23 cellular contexts compared by ENCODE assay signal in the genomic region with DNA sequence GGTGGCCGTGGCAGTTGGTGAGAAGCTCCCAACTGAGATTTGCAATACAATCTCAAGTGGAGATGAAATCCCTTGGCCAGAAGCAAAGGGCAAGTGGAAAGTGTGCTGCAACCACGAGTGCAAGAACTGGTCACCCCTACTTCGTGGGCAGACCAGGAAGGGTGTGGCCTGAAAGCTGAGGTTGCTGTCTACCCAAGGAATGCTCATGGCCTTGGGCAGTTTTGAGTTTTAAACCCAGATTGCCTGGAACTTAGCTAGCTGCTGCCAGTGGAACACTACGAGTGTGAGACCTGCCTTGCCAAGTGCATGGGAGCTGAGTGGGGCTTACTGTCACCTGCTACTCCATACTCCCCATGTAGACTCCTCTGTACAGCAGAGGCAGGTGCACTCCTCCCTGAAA.
DNase-seq lines count a peak whose midpoint lies in the region; ATAC-seq, FAIRE-seq and TF ChIP-seq lines count a peak whose summit lies in the region.
"Had no signal": no experiment of that assay in that cellular context is flagged by ENCODE, and none has a peak within 500 bp of the region (broad histone marks: within the 10 kb centered on the region; RNA-seq: fewer than 3 reads in every experiment).

No MANE protein-coding gene starts in this region.

- no peaks in the 10 kb centered on the region for H3K9me3 ChIP-seq in K562 (replicated peaks; ENCODE audit: control insufficient read depth, insufficient read depth, low read depth, low read length)

- TF ChIP-seq POLR2A in K562 (conservative IDR thresholded peaks at IDR 0.05), result no peak

- H3K4me1 Mint-ChIP-seq in HFFc6 (ENCODE audit: low read depth), result no peaks in the 10 kb centered on the region
- H3K4me1 Mint-ChIP-seq: CD4-positive, CD25-positive, alpha-beta regulatory T cell had no signal

- POLR2A ChIA-PET in K562 (lab: Yijun Ruan, JAX), result no interaction called here

- H3K9me1 ChIP-seq in K562 (ENCODE audit: control insufficient read depth, insufficient read depth, low read length), result no peaks in the 10 kb centered on the region

- intact Hi-C loops in K562 (cut with micrococcal nuclease), result no loop called here

- in situ Hi-C loops in K562 (cut with MboI), result no loop called here

- TF ChIP-seq CTCF in K562 (IDR thresholded peaks at IDR 0.05 in 2 of 3, conservative IDR thresholded peaks at IDR 0.05 in 1 of 3; ENCODE audit: insufficient read depth in 2 of 3, low read depth in 1 of 3, low read length in 3 of 3) (no peak), HFFc6 (IDR thresholded peaks at IDR 0.05) (no peak)

- peaks cover 6% of the 10 kb centered on the region for H3K36me3 Mint-ChIP-seq in HFFc6 (ENCODE audit: low read depth)
- H3K36me3 Mint-ChIP-seq: CD4-positive, CD25-positive, alpha-beta regulatory T cell had no signal

- WGBS in K562 (ENCODE audit: insufficient coverage, low coverage, missing lambda C conversion rate), result 2% methylated on average over 4 of the region's 4 CpGs

- no peak overlapping the region for H3K4me3 ChIP-seq in K562
- H3K4me3 ChIP-seq: BLaER1 had no signal

- H3K27me3 ChIP-seq in K562 (ENCODE audit: control insufficient read depth in 2 of 2, insufficient read depth in 2 of 2, low read length in 2 of 2), result no peaks in the 10 kb centered on the region
- H3K27me3 ChIP-seq: BLaER1 had no signal

- no peaks in the 10 kb centered on the region for H3K27me3 Mint-ChIP-seq in HFFc6 (ENCODE audit: insufficient read depth)
- H3K27me3 Mint-ChIP-seq: CD4-positive, CD25-positive, alpha-beta regulatory T cell had no signal

- CTCF ChIA-PET in K562 (lab: Yijun Ruan, JAX; ENCODE audit: low intra/inter-chr PET ratio), result no interaction called here

- no peaks in the 10 kb centered on the region for H3K36me3 ChIP-seq in K562 (ENCODE audit: control insufficient read depth, insufficient read depth, low read length)
- H3K36me3 ChIP-seq: BLaER1 had no signal

- no peak for ATAC-seq in K562

- H3K4me3 Mint-ChIP-seq in HFFc6, result no peak overlapping the region

- no peak for FAIRE-seq in K562 (lab: Jason Lieb, UNC)
- FAIRE-seq: A204.1 had no signal

- no peak overlapping the region for H3K27ac Mint-ChIP-seq in HFFc6
- H3K27ac Mint-ChIP-seq: CD4-positive, CD25-positive, alpha-beta regulatory T cell had no signal

- no peak overlapping the region for H3K27ac ChIP-seq in K562 (ENCODE audit: extremely low read depth, low read depth, low read length)
- H3K27ac ChIP-seq: BLaER1, KMS-11 had no signal

- TF ChIP-seq RAD21 in K562 (CRISPR knock-in tag; conservative IDR thresholded peaks at IDR 0.05 in 1 of 2, IDR thresholded peaks at IDR 0.05 in 1 of 2), result no peak

- no peaks in the 10 kb centered on the region for H3K4me1 ChIP-seq in K562 (replicated peaks in 1 of 2; ENCODE audit: control insufficient read depth in 2 of 2, insufficient read depth in 2 of 2, low read length in 2 of 2)
- H3K4me1 ChIP-seq: BLaER1 had no signal

- no peaks in the 10 kb centered on the region for H3K79me2 ChIP-seq in K562 (ENCODE audit: control insufficient read depth, insufficient read depth, low read length)

- no TSS peak for BruUV-seq in K562 (replicated peaks; lab: Mats Ljungman, UMichigan)

- H3K9ac ChIP-seq in K562 (ENCODE audit: insufficient read depth in 1 of 2, low read depth in 2 of 2, low read length in 2 of 2), result no peak overlapping the region
- H3K9ac ChIP-seq: BLaER1, KMS-11 had no signal

- no peak overlapping the region for H3K4me2 ChIP-seq in K562 (ENCODE audit: insufficient read depth, low read length)
- H3K4me2 ChIP-seq: BLaER1, KMS-11 had no signal

- DNase-seq in EH (ENCODE audit: low read depth), result peak; percentile 13
- DNase-seq in M059J (ENCODE audit: low read depth), result peak; percentile 78
- DNase-seq in K562 (ENCODE audit: extremely low read depth in 1 of 4, low spot score in 3 of 4), result no peak
- DNase-seq in islet precursor cell, result peak; percentile 67
- DNase-seq in NCI-H1092 (lab: John Stamatoyannopoulos, UW), result no peak
- no peak for DNase-seq in GF-D8 (lab: John Stamatoyannopoulos, UW)
- DNase-seq in HFFc6, result no peak
- DNase-seq: CD4-positive, CD25-positive, alpha-beta regulatory T cell; DMS153; GOT3; HCEC 1CT; IMR-90; NCI-H1092 treated with DMSO at 0.1 percent for 48 hours; NCI-H1436 treated with DMSO at 0.1 percent for 48 hours; NCI-H187 treated with DMSO at 0.1 percent for 48 hours; NCI-H2171 treated with DMSO at 0.1 percent for 48 hours; NCI-H524; NCI-H748 treated with DMSO at 0.1 percent for 48 hours; SHP77; T-helper 1 cell had no signal

- H2AFZ ChIP-seq in K562 (ENCODE audit: low read depth, low read length), result no peak overlapping the region

- peaks cover 43% of the 10 kb centered on the region for H3K9me3 Mint-ChIP-seq in HFFc6

- no peaks in the 10 kb centered on the region for H4K20me1 ChIP-seq in K562 (replicated peaks; ENCODE audit: control insufficient read depth, insufficient read depth, low read length)
- H4K20me1 ChIP-seq: BLaER1 had no signal

- TF ChIP-seq EP300 in K562 (IDR thresholded peaks at IDR 0.05; ENCODE audit: low read length), result no peak

TF ChIP-seq in K562, 482 proteins besides CTCF, POLR2A, EP300 and RAD21 (continues in another document):
- no peak for TF ChIP-seq CBFA2T3 (IDR thresholded peaks at IDR 0.05)
- TF ChIP-seq, protein P1, sequence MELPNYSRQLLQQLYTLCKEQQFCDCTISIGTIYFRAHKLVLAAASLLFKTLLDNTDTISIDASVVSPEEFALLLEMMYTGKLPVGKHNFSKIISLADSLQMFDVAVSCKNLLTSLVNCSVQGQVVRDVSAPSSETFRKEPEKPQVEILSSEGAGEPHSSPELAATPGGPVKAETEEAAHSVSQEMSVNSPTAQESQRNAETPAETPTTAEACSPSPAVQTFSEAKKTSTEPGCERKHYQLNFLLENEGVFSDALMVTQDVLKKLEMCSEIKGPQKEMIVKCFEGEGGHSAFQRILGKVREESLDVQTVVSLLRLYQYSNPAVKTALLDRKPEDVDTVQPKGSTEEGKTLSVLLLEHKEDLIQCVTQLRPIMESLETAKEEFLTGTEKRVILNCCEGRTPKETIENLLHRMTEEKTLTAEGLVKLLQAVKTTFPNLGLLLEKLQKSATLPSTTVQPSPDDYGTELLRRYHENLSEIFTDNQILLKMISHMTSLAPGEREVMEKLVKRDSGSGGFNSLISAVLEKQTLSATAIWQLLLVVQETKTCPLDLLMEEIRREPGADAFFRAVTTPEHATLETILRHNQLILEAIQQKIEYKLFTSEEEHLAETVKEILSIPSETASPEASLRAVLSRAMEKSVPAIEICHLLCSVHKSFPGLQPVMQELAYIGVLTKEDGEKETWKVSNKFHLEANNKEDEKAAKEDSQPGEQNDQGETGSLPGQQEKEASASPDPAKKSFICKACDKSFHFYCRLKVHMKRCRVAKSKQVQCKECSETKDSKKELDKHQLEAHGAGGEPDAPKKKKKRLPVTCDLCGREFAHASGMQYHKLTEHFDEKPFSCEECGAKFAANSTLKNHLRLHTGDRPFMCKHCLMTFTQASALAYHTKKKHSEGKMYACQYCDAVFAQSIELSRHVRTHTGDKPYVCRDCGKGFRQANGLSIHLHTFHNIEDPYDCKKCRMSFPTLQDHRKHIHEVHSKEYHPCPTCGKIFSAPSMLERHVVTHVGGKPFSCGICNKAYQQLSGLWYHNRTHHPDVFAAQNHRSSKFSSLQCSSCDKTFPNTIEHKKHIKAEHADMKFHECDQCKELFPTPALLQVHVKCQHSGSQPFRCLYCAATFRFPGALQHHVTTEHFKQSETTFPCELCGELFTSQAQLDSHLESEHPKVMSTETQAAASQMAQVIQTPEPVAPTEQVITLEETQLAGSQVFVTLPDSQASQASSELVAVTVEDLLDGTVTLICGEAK (IDR thresholded peaks at IDR 0.05), result no peak
- TF ChIP-seq, protein P1 (CRISPR knock-in tag; IDR thresholded peaks at IDR 0.05), result no peak
- TF ChIP-seq, protein P2, sequence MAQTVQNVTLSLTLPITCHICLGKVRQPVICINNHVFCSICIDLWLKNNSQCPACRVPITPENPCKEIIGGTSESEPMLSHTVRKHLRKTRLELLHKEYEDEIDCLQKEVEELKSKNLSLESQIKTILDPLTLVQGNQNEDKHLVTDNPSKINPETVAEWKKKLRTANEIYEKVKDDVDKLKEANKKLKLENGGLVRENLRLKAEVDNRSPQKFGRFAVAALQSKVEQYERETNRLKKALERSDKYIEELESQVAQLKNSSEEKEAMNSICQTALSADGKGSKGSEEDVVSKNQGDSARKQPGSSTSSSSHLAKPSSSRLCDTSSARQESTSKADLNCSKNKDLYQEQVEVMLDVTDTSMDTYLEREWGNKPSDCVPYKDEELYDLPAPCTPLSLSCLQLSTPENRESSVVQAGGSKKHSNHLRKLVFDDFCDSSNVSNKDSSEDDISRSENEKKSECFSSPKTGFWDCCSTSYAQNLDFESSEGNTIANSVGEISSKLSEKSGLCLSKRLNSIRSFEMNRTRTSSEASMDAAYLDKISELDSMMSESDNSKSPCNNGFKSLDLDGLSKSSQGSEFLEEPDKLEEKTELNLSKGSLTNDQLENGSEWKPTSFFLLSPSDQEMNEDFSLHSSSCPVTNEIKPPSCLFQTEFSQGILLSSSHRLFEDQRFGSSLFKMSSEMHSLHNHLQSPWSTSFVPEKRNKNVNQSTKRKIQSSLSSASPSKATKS (CRISPR knock-in tag; IDR thresholded peaks at IDR 0.05), result no peak

Comparison
In these comparisons a context has a peak if more than half of its experiments do, and no peak if none do; other contexts are left out.
1. DNase-seq: peak in EH (single experiment), M059J (single experiment) and islet precursor cell (single experiment); none in K562 (0 of 4), NCI-H1092 (single experiment), GF-D8 (single experiment) and HFFc6 (single experiment).